Comparison of ENCODE assay signal across 26 cellular contexts in genomic region chr11:23494981-23495380, GRCh38.
"Had no signal": no experiment of that assay in that cellular context is flagged by ENCODE, and none has a peak within 500 bp of the region (broad histone marks: within the 10 kb centered on the region; RNA-seq: fewer than 3 reads in every experiment).

No MANE protein-coding gene starts in this region.

- H3K9me3 ChIP-seq: left lung, lower lobe of right lung, neutrophil, suprapubic skin, thoracic aorta, tibial artery, upper lobe of right lung had no signal

- H3K27me3 Mint-ChIP-seq: naive thymus-derived CD8-positive, alpha-beta T cell; progenitor cell of endocrine pancreas; stimulated activated naive CD8-positive, alpha-beta T cell treated with anti-CD3 and anti-CD28 coated beads, Interleukin-15, Interleukin-2, amounts not matched to agents 100 ng/mL and 50 ng/mL, for 24 hours had no signal

- H3K4me3 ChIP-seq: left lung, lower lobe of right lung, skin epidermis, suprapubic skin, thoracic aorta, tibial artery, upper lobe of right lung had no signal

- H3K9me3 Mint-ChIP-seq: nephron; neural crest cell; stimulated activated naive CD8-positive, alpha-beta T cell treated with anti-CD3 and anti-CD28 coated beads, Interleukin-15, Interleukin-2, amounts not matched to agents 100 ng/mL and 50 ng/mL, for 24 hours had no signal

- H3K4me1 Mint-ChIP-seq: naive thymus-derived CD8-positive, alpha-beta T cell; nephron; stimulated activated effector memory CD8-positive, alpha-beta T cell treated with anti-CD3 and anti-CD28 coated beads, Interleukin-12 subunit alpha, Interleukin-12 subunit beta, amount 100 ng/mL, for 72 hours had no signal

- DNase-seq: hippocampal formation; kidney; left colon; left lung; lower lobe of right lung; mammary epithelial cell; mesenchymal stem cell; naive thymus-derived CD8-positive, alpha-beta T cell; occipital lobe; retina; right cardiac atrium; stimulated activated CD4-positive, alpha-beta T cell treated with anti-CD3 and anti-CD28 coated beads, Interleukin-4, amount 100 ng/mL, for 24 hours; stimulated activated naive CD4-positive, alpha-beta T cell; tibial artery; trophoblast cell; upper lobe of right lung had no signal

- H3K27me3 ChIP-seq: left lung, neutrophil, suprapubic skin, tibial artery, upper lobe of right lung had no signal

- ATAC-seq: left colon; left lung; lower lobe of right lung; naive thymus-derived CD8-positive, alpha-beta T cell; right cardiac atrium; sciatic nerve; stimulated activated effector memory CD8-positive, alpha-beta T cell treated with anti-CD3 and anti-CD28 coated beads, Interleukin-12 subunit alpha, Interleukin-12 subunit beta, amount 100 ng/mL, for 72 hours; upper lobe of right lung had no signal

- H3K27ac ChIP-seq: left lung, lower lobe of right lung, neutrophil, skin epidermis, suprapubic skin, thoracic aorta, tibial artery, upper lobe of right lung had no signal

- H3K4me1 ChIP-seq: left lung, lower lobe of right lung, suprapubic skin, tibial artery, upper lobe of right lung had no signal

- H3K27ac Mint-ChIP-seq: naive thymus-derived CD8-positive, alpha-beta T cell; nephron; progenitor cell of endocrine pancreas; stimulated activated effector memory CD8-positive, alpha-beta T cell treated with anti-CD3 and anti-CD28 coated beads, Interleukin-12 subunit alpha, Interleukin-12 subunit beta, amount 100 ng/mL, for 72 hours; stimulated activated naive CD8-positive, alpha-beta T cell treated with anti-CD3 and anti-CD28 coated beads, Interleukin-15, Interleukin-2, amounts not matched to agents 100 ng/mL and 50 ng/mL, for 24 hours had no signal

- H3K36me3 Mint-ChIP-seq: naive thymus-derived CD8-positive, alpha-beta T cell; stimulated activated effector memory CD8-positive, alpha-beta T cell treated with anti-CD3 and anti-CD28 coated beads, Interleukin-12 subunit alpha, Interleukin-12 subunit beta, amount 100 ng/mL, for 72 hours had no signal

- H3K4me3 Mint-ChIP-seq: naive thymus-derived CD8-positive, alpha-beta T cell; nephron; neural crest cell; stimulated activated effector memory CD8-positive, alpha-beta T cell treated with anti-CD3 and anti-CD28 coated beads, Interleukin-12 subunit alpha, Interleukin-12 subunit beta, amount 100 ng/mL, for 72 hours; stimulated activated naive CD8-positive, alpha-beta T cell treated with anti-CD3 and anti-CD28 coated beads, Interleukin-15, Interleukin-2, amounts not matched to agents 100 ng/mL and 50 ng/mL, for 24 hours had no signal

- H3K36me3 ChIP-seq: left lung, lower lobe of right lung, neutrophil, suprapubic skin, thoracic aorta, tibial artery, upper lobe of right lung had no signal
